Comparison of ENCODE assay signal across 9 cellular contexts in the genomic region with DNA sequence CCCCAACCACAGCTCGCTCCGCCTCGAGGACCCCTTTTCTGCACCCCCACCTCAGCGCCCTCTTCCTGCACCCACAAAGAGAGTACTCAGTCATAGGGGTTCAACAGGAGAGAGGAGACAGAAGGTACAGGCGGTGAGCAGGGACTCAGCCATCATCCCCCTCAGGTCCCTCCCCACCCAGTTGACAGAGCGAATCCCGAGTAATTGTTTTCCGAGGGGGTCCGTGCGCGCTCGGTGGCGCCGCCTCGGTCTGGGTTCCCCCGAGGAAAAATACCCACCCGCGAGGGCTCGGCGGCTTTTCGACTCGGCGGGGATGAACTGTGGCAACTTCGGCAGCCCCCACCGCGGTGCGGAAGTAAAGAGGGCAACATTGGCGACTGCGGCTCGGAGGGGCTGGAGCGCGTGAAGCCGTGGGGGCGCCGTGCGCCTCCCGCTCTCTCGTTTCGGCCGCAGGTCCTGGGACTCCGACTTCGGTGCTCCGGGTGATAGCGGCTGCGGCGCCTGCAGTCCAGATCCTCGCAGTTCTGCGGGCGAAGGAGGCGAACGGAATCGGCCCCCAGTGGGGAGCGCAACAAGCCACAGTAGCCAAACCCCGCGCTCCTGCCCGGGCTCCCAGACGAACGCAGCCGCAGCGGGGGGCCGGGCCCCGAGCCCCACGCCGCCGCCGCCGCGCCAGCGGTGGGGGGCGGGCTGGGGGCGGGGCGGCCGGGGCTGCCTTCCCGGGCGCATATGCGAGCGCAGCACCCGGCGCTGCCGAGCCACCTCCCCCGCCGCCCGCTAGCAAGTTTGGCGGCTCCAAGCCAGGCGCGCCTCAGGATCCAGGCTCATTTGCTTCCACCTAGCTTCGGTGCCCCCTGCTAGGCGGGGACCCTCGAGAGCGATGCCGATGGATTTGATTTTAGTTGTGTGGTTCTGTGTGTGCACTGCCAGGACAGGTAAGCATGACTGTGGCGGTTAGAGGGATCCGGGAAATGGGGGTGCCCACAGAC. TPM values are rescaled to one million over a fixed set of nuclear protein-coding genes. Genes with fewer than 3 reads are reported as not detected.
DNase-seq lines count a peak whose midpoint lies in the region; ATAC-seq and TF ChIP-seq lines count a peak whose summit lies in the region.
"Had no signal": no experiment of that assay in that cellular context is flagged by ENCODE, and none has a peak within 500 bp of the region (broad histone marks: within the 10 kb centered on the region; RNA-seq: fewer than 3 reads in every experiment).

A gene (plus strand): TSS at position 743 of the 989 bp plus-strand sequence.

- H3K9me3 ChIP-seq in A673 (ENCODE audit: low read depth, low read length, poor library complexity, severe bottlenecking) (no peaks in the 10 kb centered on the region), HAP-1 (no peaks in the 10 kb centered on the region), mammary epithelial cell (replicated peaks; ENCODE audit: insufficient read depth, low read length) (no peaks in the 10 kb centered on the region), mucosa of rectum (ENCODE audit: control insufficient read depth in 2 of 2, low read length in 2 of 2) (no peaks in the 10 kb centered on the region)

- WGBS in mammary epithelial cell (ENCODE audit: low coverage, missing lambda C conversion rate) = 0% methylated on average over 19 of the region's 93 CpGs

- TF ChIP-seq CTCF in A673 (conservative IDR thresholded peaks at IDR 0.05; ENCODE audit: low read depth, low read length) (no peak), mammary epithelial cell (conservative IDR thresholded peaks at IDR 0.05 in 1 of 2, IDR thresholded peaks at IDR 0.05 in 1 of 2; ENCODE audit: extremely low read depth in 1 of 2, insufficient read depth in 1 of 2, low read depth in 1 of 2, low read length in 2 of 2) (no peak)

- no peak within 1 kb of the TSS for H3K9ac ChIP-seq in mammary epithelial cell (ENCODE audit: insufficient read depth, low read length)
- no peak within 1 kb of the TSS for H3K9ac ChIP-seq in mucosa of rectum (ENCODE audit: low read depth in 1 of 2, low read length in 2 of 2)

- no peak within 1 kb of the TSS for H2AFZ ChIP-seq in mammary epithelial cell (ENCODE audit: low read depth, low read length)

- no peaks in the 10 kb centered on the region for H4K20me1 ChIP-seq in mammary epithelial cell (ENCODE audit: insufficient read depth, low read length)

- H3K4me1 ChIP-seq in A673 (ENCODE audit: insufficient read depth, low read length, poor library complexity, severe bottlenecking) = peaks cover 8% of the 10 kb centered on the region
- H3K4me1 ChIP-seq in HAP-1 = peaks cover 21% of the 10 kb centered on the region
- peaks cover 8% of the 10 kb centered on the region for H3K4me1 ChIP-seq in mammary epithelial cell (ENCODE audit: insufficient read depth, low read length)
- no peaks in the 10 kb centered on the region for H3K4me1 ChIP-seq in mucosa of rectum (ENCODE audit: control insufficient read depth in 2 of 2, insufficient read depth in 2 of 2, low read length in 2 of 2)

- dilution Hi-C loops in mammary epithelial cell (cut with HindIII; ENCODE audit: low sequenced_read_pairs) = no loop called here

- H3K27me3 ChIP-seq in A673 (replicated peaks; ENCODE audit: insufficient read depth, low read depth, low read length, poor library complexity) (peaks cover 58% of the 10 kb centered on the region), HAP-1 (ENCODE audit: low read depth) (peaks cover 25% of the 10 kb centered on the region; the same call in 1 of the 2 replicates), mammary epithelial cell (ENCODE audit: insufficient read depth, low read length) (peaks cover 39% of the 10 kb centered on the region), mucosa of rectum (ENCODE audit: control insufficient read depth in 2 of 2, insufficient read depth in 2 of 2, low read length in 2 of 2) (peaks cover 26 to 36% of the 10 kb centered on the region in 2 donors)

- H3K4me3 ChIP-seq in A673 (ENCODE audit: low read depth, low read length, poor library complexity, severe bottlenecking) = peak within 1 kb of the TSS; percentile 35
- H3K4me3 ChIP-seq in HAP-1 = peak within 1 kb of the TSS; percentile 48
- no peak within 1 kb of the TSS for H3K4me3 ChIP-seq in mammary epithelial cell (replicated peaks in 1 of 3; ENCODE audit: insufficient read depth in 1 of 3, low read depth in 2 of 3, low read length in 3 of 3)
- H3K4me3 ChIP-seq in mucosa of rectum (ENCODE audit: low read length in 2 of 2) = peak within 1 kb of the TSS; percentile 7 to 23

- no peaks in the 10 kb centered on the region for H3K79me2 ChIP-seq in mammary epithelial cell (ENCODE audit: insufficient read depth, low read length)

- POLR2A ChIA-PET in A673 (lab: Charles Lee; ENCODE audit: low non-redundant PET) = no interaction called here

- peak within 1 kb of the TSS; percentile 58 for H3K4me2 ChIP-seq in mammary epithelial cell (ENCODE audit: insufficient read depth, low read depth, low read length)

- intact Hi-C loops in A673 (cut with micrococcal nuclease; ENCODE audit: unreplicated experiment) (no loop called here), mammary epithelial cell (cut with micrococcal nuclease) (no loop called here)

- H3K27ac ChIP-seq in A673 (ENCODE audit: low read depth, low read length, poor library complexity, severe bottlenecking) = no peak within 1 kb of the TSS
- H3K27ac ChIP-seq in mammary epithelial cell (ENCODE audit: insufficient read depth, low read depth, low read length) = no peak within 1 kb of the TSS
- no peak within 1 kb of the TSS for H3K27ac ChIP-seq in mucosa of rectum (ENCODE audit: low read depth in 2 of 2, low read length in 2 of 2)

- no peak for ATAC-seq in HG02678 (IDR thresholded peaks at IDR 0.05; ENCODE audit: unreplicated experiment)
- ATAC-seq in GM21515 (IDR thresholded peaks at IDR 0.05; ENCODE audit: unreplicated experiment) = no peak
- ATAC-seq in GM21825 (IDR thresholded peaks at IDR 0.05; ENCODE audit: unreplicated experiment) = no peak

- DNase-seq in A673 (ENCODE audit: low spot score) (peak; percentile 21), HAP-1 (ENCODE audit: low spot score in 2 of 2) (peak; percentile 43 to 69), mammary epithelial cell (peak; percentile 5), NCI-H1048 (lab: John Stamatoyannopoulos, UW) (no peak)

- H3K36me3 ChIP-seq in A673 (ENCODE audit: insufficient read depth, low read length, poor library complexity, severe bottlenecking) = no peaks in the 10 kb centered on the region
- H3K36me3 ChIP-seq in HAP-1 (replicated peaks) = no peaks in the 10 kb centered on the region
- no peaks in the 10 kb centered on the region for H3K36me3 ChIP-seq in mammary epithelial cell (ENCODE audit: insufficient read depth, low read length)
- H3K36me3 ChIP-seq in mucosa of rectum (ENCODE audit: control insufficient read depth in 2 of 2, insufficient read depth in 2 of 2, low read length in 2 of 2) = no peaks in the 10 kb centered on the region

- in situ Hi-C loops in HAP-1 (cut with MboI; ENCODE audit: low sequenced_read_pairs) (loop anchor here (25.0 kb wide), 1 partner anchor 843 kb away; no protein-coding TSS in a partner anchor), mammary epithelial cell (cut with MboI; ENCODE audit: low sequenced_read_pairs in 2 of 2) (loop anchor here in 1 of 2 donors (25.0 kb wide), 1 partner anchor 843 kb away; no protein-coding TSS in a partner anchor)

- no TSS peak for BruUV-seq in A673 (replicated peaks; lab: Mats Ljungman, UMichigan)
- no TSS peak for BruUV-seq in mammary epithelial cell (replicated peaks; lab: Mats Ljungman, UMichigan)

- CTCF ChIA-PET in A673 (lab: Charles Lee) (no interaction called here), mammary epithelial cell (lab: Charles Lee; ENCODE audit: low non-redundant PET) (no interaction called here)

RNA-seq across cellular contexts. Expression of the gene that starts here (rescaled TPM):
- total RNA-seq in A673 (2021) (0.32 TPM in 1 of 2 replicates, not detected in the other), mammary epithelial cell (not detected)
- not detected for polyA plus RNA-seq in mammary epithelial cell
- not detected for polyA minus RNA-seq in mammary epithelial cell
- polyA plus RNA-seq: IgD-negative memory B cell had no signal

Comparison
In these comparisons a context has a peak if more than half of its experiments do, and no peak if none do; other contexts are left out.
1. Peak in DNase-seq and H3K4me3 ChIP-seq in A673; RNA of the gene not detected or under 1 TPM.
2. Peak in DNase-seq and H3K4me2 ChIP-seq in mammary epithelial cell; RNA of the gene not detected or under 1 TPM.
3. H3K4me3 ChIP-seq: peak in HAP-1 (single experiment) and mucosa of rectum (2 of 2); none in mammary epithelial cell (0 of 3).